ENCODE assay signal across 7 cellular contexts in the genomic region with DNA sequence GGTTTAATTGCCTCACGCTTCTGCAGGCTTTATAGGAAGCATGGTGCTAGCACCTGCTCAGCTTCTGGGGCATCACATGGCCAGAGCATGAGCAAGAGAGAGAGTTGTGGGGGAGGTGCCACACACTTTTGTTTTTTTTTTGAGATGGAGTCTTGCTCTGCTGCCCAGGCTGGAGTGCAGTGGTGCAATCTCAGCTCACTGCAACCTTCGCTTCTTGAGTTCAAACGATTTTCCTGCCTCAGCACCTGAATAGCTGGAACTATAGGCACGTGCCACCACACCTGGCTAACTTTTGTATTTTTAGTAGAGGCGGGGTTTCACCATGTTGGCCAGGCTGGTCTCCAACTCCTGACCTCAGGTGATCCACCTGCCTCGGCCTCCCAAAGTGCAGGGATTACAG.
DNase-seq lines count a peak whose midpoint lies in the region; ATAC-seq, FAIRE-seq and TF ChIP-seq lines count a peak whose summit lies in the region.
"Not testable (repeated sequence)": the region's sequence is repeated elsewhere in the genome, so short reads cannot be mapped to it uniquely, and the experiment has no call there.

No MANE protein-coding gene starts in this region.

- H3K36me3 ChIP-seq in CD8-positive, alpha-beta T cell (ENCODE audit: insufficient read depth, low read length), result peaks cover 14% of the 10 kb centered on the region
- H3K36me3 ChIP-seq in K562 (ENCODE audit: control insufficient read depth, insufficient read depth, low read length), result peaks cover 75% of the 10 kb centered on the region
- peaks cover 5 to 17% of the 10 kb centered on the region in 2 experiments; a peak in 4 of 5 replicates for H3K36me3 ChIP-seq in HepG2 (replicated peaks in 1 of 2; ENCODE audit: control insufficient read depth in 1 of 2, insufficient read depth in 2 of 2, low read length in 2 of 2)

- not testable (repeated sequence) for DNase-seq in CD8-positive, alpha-beta T cell; T-helper 17 cell; activated CD8-positive, alpha-beta T cell treated with anti-CD3 and anti-CD28 coated beads for 36 hours; activated naive CD4-positive, alpha-beta T cell treated with anti-CD3 and anti-CD28 coated beads, Interleukin-2, amount 10 ng/mL, durations not matched to agents 7 days and 5 days; K562 (ENCODE audit: extremely low read depth in 1 of 4, low spot score in 3 of 4); HepG2 (ENCODE audit: low spot score); stimulated activated effector memory CD8-positive, alpha-beta T cell treated with anti-CD3 and anti-CD28 coated beads, Interleukin-12 subunit alpha, Interleukin-12 subunit beta, amount 100 ng/mL, for 72 hours (ENCODE audit: low spot score in 2 of 2)

- not testable (repeated sequence) for H2AFZ ChIP-seq in K562 (ENCODE audit: low read depth, low read length); HepG2 (ENCODE audit: low read length)

- not testable (repeated sequence) for H3K9me3 ChIP-seq in CD8-positive, alpha-beta T cell (ENCODE audit: low read length); T-helper 17 cell (ENCODE audit: control insufficient read depth, low read length, poor library complexity, severe bottlenecking); K562 (replicated peaks; ENCODE audit: control insufficient read depth, insufficient read depth, low read depth, low read length)
- H3K9me3 ChIP-seq in HepG2 (ENCODE audit: low read length), result peaks cover 13% of the 10 kb centered on the region; the same call in 1 of the 2 replicates

- not testable (repeated sequence) for FAIRE-seq in K562 (lab: Jason Lieb, UNC); HepG2 (lab: Jason Lieb, UNC)

- CTCF ChIA-PET in CD8-positive, alpha-beta T cell (lab: Charles Lee), result interaction anchor here (0.5 kb wide), 1 partner anchor 111 kb away, joined by 4 read pairs; no protein-coding TSS in a partner anchor
- CTCF ChIA-PET in activated CD8-positive, alpha-beta T cell treated with anti-CD3 and anti-CD28 coated beads for 36 hours (lab: Charles Lee); activated naive CD4-positive, alpha-beta T cell treated with anti-CD3 and anti-CD28 coated beads, Interleukin-2, amount 10 ng/mL, durations not matched to agents 7 days and 5 days (lab: Charles Lee); K562 (lab: Yijun Ruan, JAX; ENCODE audit: low intra/inter-chr PET ratio); HepG2 (lab: Yijun Ruan, JAX; ENCODE audit: low intra/inter-chr PET ratio, low total read pairs): not testable (repeated sequence)

- not testable (repeated sequence) for H3K27me3 Mint-ChIP-seq in CD8-positive, alpha-beta T cell (ENCODE audit: low read depth); T-helper 17 cell; activated CD8-positive, alpha-beta T cell treated with anti-CD3 and anti-CD28 coated beads for 36 hours; activated naive CD4-positive, alpha-beta T cell treated with anti-CD3 and anti-CD28 coated beads, Interleukin-2, amount 10 ng/mL, durations not matched to agents 7 days and 5 days

- not testable (repeated sequence) for H3K4me3 ChIP-seq in CD8-positive, alpha-beta T cell (ENCODE audit: low read depth, low read length); K562; HepG2 (replicated peaks in 1 of 3; ENCODE audit: insufficient read depth in 1 of 3, low read depth in 2 of 3, low read length in 3 of 3)

- H3K4me2 ChIP-seq in K562 (ENCODE audit: insufficient read depth, low read length); HepG2 (ENCODE audit: low read depth, low read length): not testable (repeated sequence)

- not testable (repeated sequence) for H3K27ac ChIP-seq in CD8-positive, alpha-beta T cell (ENCODE audit: low read depth, low read length); K562 (ENCODE audit: extremely low read depth, low read depth, low read length); HepG2 (ENCODE audit: extremely low read length, insufficient read depth, low read length)

- WGBS in K562 (ENCODE audit: insufficient coverage, low coverage, missing lambda C conversion rate), result 95% methylated on average over 6 of the region's 6 CpGs
- WGBS in HepG2 (ENCODE audit: low lambda C conversion rate), result 100% methylated on average over 5 of the region's 6 CpGs

- ATAC-seq in CD8-positive, alpha-beta T cell; T-helper 17 cell; activated CD8-positive, alpha-beta T cell treated with anti-CD3 and anti-CD28 coated beads for 36 hours; K562; HepG2; stimulated activated effector memory CD8-positive, alpha-beta T cell treated with anti-CD3 and anti-CD28 coated beads, Interleukin-12 subunit alpha, Interleukin-12 subunit beta, amount 100 ng/mL, for 72 hours: not testable (repeated sequence)

- peaks cover 20% of the 10 kb centered on the region for H3K9me3 Mint-ChIP-seq in CD8-positive, alpha-beta T cell
- peaks cover 23% of the 10 kb centered on the region for H3K9me3 Mint-ChIP-seq in activated CD8-positive, alpha-beta T cell treated with anti-CD3 and anti-CD28 coated beads for 36 hours
- peaks cover 14% of the 10 kb centered on the region for H3K9me3 Mint-ChIP-seq in activated naive CD4-positive, alpha-beta T cell treated with anti-CD3 and anti-CD28 coated beads, Interleukin-2, amount 10 ng/mL, durations not matched to agents 7 days and 5 days
- H3K9me3 Mint-ChIP-seq in stimulated activated effector memory CD8-positive, alpha-beta T cell treated with anti-CD3 and anti-CD28 coated beads, Interleukin-12 subunit alpha, Interleukin-12 subunit beta, amount 100 ng/mL, for 72 hours, result not testable (repeated sequence)

- intact Hi-C loops in CD8-positive, alpha-beta T cell (cut with DNase I, micrococcal nuclease); activated CD8-positive, alpha-beta T cell treated with anti-CD3 and anti-CD28 coated beads for 36 hours (cut with micrococcal nuclease); K562 (cut with micrococcal nuclease); HepG2 (cut with micrococcal nuclease; ENCODE audit: unreplicated experiment): not testable (repeated sequence)

- peaks cover 33% of the 10 kb centered on the region for H3K4me1 ChIP-seq in CD8-positive, alpha-beta T cell (ENCODE audit: insufficient read depth, low read length)
- H3K4me1 ChIP-seq in K562 (replicated peaks in 1 of 2; ENCODE audit: control insufficient read depth in 2 of 2, insufficient read depth in 2 of 2, low read length in 2 of 2); HepG2 (ENCODE audit: insufficient read depth, low read length): not testable (repeated sequence)

- H4K20me1 ChIP-seq in K562 (replicated peaks; ENCODE audit: control insufficient read depth, insufficient read depth, low read length); HepG2 (ENCODE audit: insufficient read depth, low read length): not testable (repeated sequence)

- in situ Hi-C loops in K562 (cut with MboI) (loop anchor here (25.0 kb wide), 1 partner anchor 512 kb away; no protein-coding TSS in a partner anchor), HepG2 (cut with HindIII; ENCODE audit: extremely low pct_ligation_motif_present, low pct_unique_long_range_greater_than_20kb) (loop anchor here (25.0 kb wide), 1 partner anchor 512 kb away; no protein-coding TSS in a partner anchor)

- not testable (repeated sequence) for TF ChIP-seq CTCF in CD8-positive, alpha-beta T cell (IDR thresholded peaks at IDR 0.05); activated CD8-positive, alpha-beta T cell treated with anti-CD3 and anti-CD28 coated beads for 36 hours (IDR thresholded peaks at IDR 0.05); K562 (IDR thresholded peaks at IDR 0.05 in 2 of 3, conservative IDR thresholded peaks at IDR 0.05 in 1 of 3; ENCODE audit: insufficient read depth in 2 of 3, low read depth in 1 of 3, low read length in 3 of 3); HepG2 (CRISPR knock-in tag; IDR thresholded peaks at IDR 0.05)

- H3K27ac Mint-ChIP-seq in CD8-positive, alpha-beta T cell, result peak overlapping the region; percentile 67
- H3K27ac Mint-ChIP-seq in T-helper 17 cell, result peak overlapping the region; percentile 96
- peak overlapping the region; percentile 57 for H3K27ac Mint-ChIP-seq in activated CD8-positive, alpha-beta T cell treated with anti-CD3 and anti-CD28 coated beads for 36 hours
- peak overlapping the region; percentile 51 for H3K27ac Mint-ChIP-seq in activated naive CD4-positive, alpha-beta T cell treated with anti-CD3 and anti-CD28 coated beads, Interleukin-2, amount 10 ng/mL, durations not matched to agents 7 days and 5 days
- peak overlapping the region; percentile 80 for H3K27ac Mint-ChIP-seq in stimulated activated effector memory CD8-positive, alpha-beta T cell treated with anti-CD3 and anti-CD28 coated beads, Interleukin-12 subunit alpha, Interleukin-12 subunit beta, amount 100 ng/mL, for 72 hours

- peaks cover 84% of the 10 kb centered on the region for H3K36me3 Mint-ChIP-seq in CD8-positive, alpha-beta T cell
- peaks cover 15% of the 10 kb centered on the region for H3K36me3 Mint-ChIP-seq in T-helper 17 cell (ENCODE audit: low read depth)
- peaks cover 79% of the 10 kb centered on the region for H3K36me3 Mint-ChIP-seq in activated CD8-positive, alpha-beta T cell treated with anti-CD3 and anti-CD28 coated beads for 36 hours (ENCODE audit: low read depth)
- H3K36me3 Mint-ChIP-seq in activated naive CD4-positive, alpha-beta T cell treated with anti-CD3 and anti-CD28 coated beads, Interleukin-2, amount 10 ng/mL, durations not matched to agents 7 days and 5 days, result peaks cover 83% of the 10 kb centered on the region
- peaks cover 97% of the 10 kb centered on the region for H3K36me3 Mint-ChIP-seq in stimulated activated effector memory CD8-positive, alpha-beta T cell treated with anti-CD3 and anti-CD28 coated beads, Interleukin-12 subunit alpha, Interleukin-12 subunit beta, amount 100 ng/mL, for 72 hours

- H3K4me1 Mint-ChIP-seq in CD8-positive, alpha-beta T cell (ENCODE audit: low read depth), result peaks cover 48% of the 10 kb centered on the region
- H3K4me1 Mint-ChIP-seq in T-helper 17 cell, result peaks cover 30% of the 10 kb centered on the region
- peaks cover 48% of the 10 kb centered on the region for H3K4me1 Mint-ChIP-seq in activated CD8-positive, alpha-beta T cell treated with anti-CD3 and anti-CD28 coated beads for 36 hours (ENCODE audit: low read depth)
- peaks cover 42% of the 10 kb centered on the region for H3K4me1 Mint-ChIP-seq in activated naive CD4-positive, alpha-beta T cell treated with anti-CD3 and anti-CD28 coated beads, Interleukin-2, amount 10 ng/mL, durations not matched to agents 7 days and 5 days
- H3K4me1 Mint-ChIP-seq in stimulated activated effector memory CD8-positive, alpha-beta T cell treated with anti-CD3 and anti-CD28 coated beads, Interleukin-12 subunit alpha, Interleukin-12 subunit beta, amount 100 ng/mL, for 72 hours, result peaks cover 47% of the 10 kb centered on the region

- peak; percentile 42; the same call in 1 of the 2 replicates for TF ChIP-seq POLR2A in K562 (conservative IDR thresholded peaks at IDR 0.05)
- not testable (repeated sequence) for TF ChIP-seq POLR2A in HepG2 (IDR thresholded peaks at IDR 0.05; ENCODE audit: insufficient read depth in 1 of 2, low read depth in 2 of 2, low read length in 2 of 2)

- H3K27me3 ChIP-seq in CD8-positive, alpha-beta T cell (ENCODE audit: insufficient read depth, low read length); K562 (ENCODE audit: control insufficient read depth in 2 of 2, insufficient read depth in 2 of 2, low read length in 2 of 2); HepG2 (ENCODE audit: control insufficient read depth in 1 of 2, insufficient read depth in 2 of 2, low read length in 2 of 2): not testable (repeated sequence)

- POLR2A ChIA-PET in CD8-positive, alpha-beta T cell (lab: Charles Lee); HepG2 (lab: Yijun Ruan, JAX): not testable (repeated sequence)
- POLR2A ChIA-PET in activated CD8-positive, alpha-beta T cell treated with anti-CD3 and anti-CD28 coated beads for 36 hours (lab: Charles Lee), result interaction anchor here (0.8 kb wide), 1 partner anchor 142 kb away, joined by 3 read pairs; no protein-coding TSS in a partner anchor
- POLR2A ChIA-PET in K562 (lab: Yijun Ruan, JAX), result interaction anchor here (0.6 kb wide), 2 partner anchors 595 to 597 kb away, joined by 3 read pairs; no protein-coding TSS in a partner anchor

- not testable (repeated sequence) for TF ChIP-seq EP300 in K562 (IDR thresholded peaks at IDR 0.05; ENCODE audit: low read length); HepG2 (IDR thresholded peaks at IDR 0.05; ENCODE audit: low read depth in 2 of 2, low read length in 2 of 2); HepG2 (CRISPR knock-in tag; IDR thresholded peaks at IDR 0.05; ENCODE audit: borderline replicate concordance)

- not testable (repeated sequence) for H3K9ac ChIP-seq in K562 (ENCODE audit: insufficient read depth in 1 of 2, low read depth in 2 of 2, low read length in 2 of 2); HepG2 (ENCODE audit: insufficient read depth, low read depth, low read length)

- H3K9me1 ChIP-seq in K562 (ENCODE audit: control insufficient read depth, insufficient read depth, low read length), result not testable (repeated sequence)

- not testable (repeated sequence) for H3K4me3 Mint-ChIP-seq in CD8-positive, alpha-beta T cell; activated CD8-positive, alpha-beta T cell treated with anti-CD3 and anti-CD28 coated beads for 36 hours; activated naive CD4-positive, alpha-beta T cell treated with anti-CD3 and anti-CD28 coated beads, Interleukin-2, amount 10 ng/mL, durations not matched to agents 7 days and 5 days; stimulated activated effector memory CD8-positive, alpha-beta T cell treated with anti-CD3 and anti-CD28 coated beads, Interleukin-12 subunit alpha, Interleukin-12 subunit beta, amount 100 ng/mL, for 72 hours
- peak overlapping the region; percentile 37 for H3K4me3 Mint-ChIP-seq in T-helper 17 cell

- not testable (repeated sequence) for H3K79me2 ChIP-seq in K562 (ENCODE audit: control insufficient read depth, insufficient read depth, low read length); HepG2 (ENCODE audit: insufficient read depth, low read length)

- BruUV-seq in K562 (replicated peaks; lab: Mats Ljungman, UMichigan); HepG2 (replicated peaks; lab: Mats Ljungman, UMichigan): not testable (repeated sequence)

- not testable (repeated sequence) for TF ChIP-seq RAD21 in K562 (CRISPR knock-in tag; conservative IDR thresholded peaks at IDR 0.05 in 1 of 2, IDR thresholded peaks at IDR 0.05 in 1 of 2); HepG2 (CRISPR knock-in tag; IDR thresholded peaks at IDR 0.05)
